17 cellular contexts compared by ENCODE assay signal in the genomic region with DNA sequence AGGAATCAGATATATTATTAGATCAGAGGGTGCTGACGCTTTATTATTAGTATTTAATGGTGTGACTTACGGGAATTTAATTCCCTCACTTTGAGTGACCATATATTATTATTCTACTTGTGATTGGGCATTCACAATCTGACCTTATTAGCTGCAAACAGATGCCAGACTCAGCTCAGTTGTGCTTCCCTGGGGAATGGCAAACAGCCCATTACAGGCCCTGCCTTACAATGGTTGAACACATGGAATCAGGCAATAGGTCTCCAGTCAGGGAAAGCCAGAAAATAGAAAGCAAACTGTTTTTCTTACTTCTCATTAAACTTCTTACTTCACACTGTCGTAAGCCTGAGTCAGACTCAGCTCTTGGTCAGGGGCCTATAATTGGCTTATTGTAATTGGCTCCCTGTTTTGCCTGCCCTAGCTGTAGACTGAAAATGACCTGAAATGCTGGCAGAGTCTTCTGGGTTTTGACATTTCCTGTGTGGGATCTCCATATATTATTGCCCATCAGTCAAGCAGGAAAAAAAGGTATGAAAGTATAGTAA.
"Had no signal": no experiment of that assay in that cellular context is flagged by ENCODE, and none has a peak within 500 bp of the region (broad histone marks: within the 10 kb centered on the region; RNA-seq: fewer than 3 reads in every experiment).

No MANE protein-coding gene starts in this region.

- H3K27me3 ChIP-seq: body of pancreas, left lung, neural progenitor cell, sigmoid colon, testis had no signal

- H2AFZ ChIP-seq: neural progenitor cell had no signal

- H3K9ac ChIP-seq: neural progenitor cell had no signal

- H3K4me2 ChIP-seq: neural progenitor cell had no signal

- H3K4me3 Mint-ChIP-seq: activated CD4-positive, alpha-beta memory T cell treated with anti-CD3 and anti-CD28 coated beads for 36 hours; activated CD4-positive, alpha-beta T cell treated with anti-CD3 and anti-CD28 coated beads for 36 hours; activated naive CD8-positive, alpha-beta T cell; effector memory CD8-positive, alpha-beta T cell; naive B cell; neural progenitor cell; stimulated activated memory B cell treated with anti-CD40 and anti-IgM and Interleukin-4, amounts not matched to agents 10 μg/mL and 1 μg/mL and 100 μg/mL, for 72 hours; type B pancreatic cell; WTC11 had no signal

- H3K27ac Mint-ChIP-seq: activated CD4-positive, alpha-beta memory T cell treated with anti-CD3 and anti-CD28 coated beads for 36 hours; activated CD4-positive, alpha-beta T cell treated with anti-CD3 and anti-CD28 coated beads for 36 hours; activated naive CD8-positive, alpha-beta T cell; effector memory CD8-positive, alpha-beta T cell; neural progenitor cell; stimulated activated memory B cell treated with anti-CD40 and anti-IgM and Interleukin-4, amounts not matched to agents 10 μg/mL and 1 μg/mL and 100 μg/mL, for 72 hours; type B pancreatic cell; WTC11 had no signal

- H3K36me3 Mint-ChIP-seq: activated CD4-positive, alpha-beta memory T cell treated with anti-CD3 and anti-CD28 coated beads for 36 hours; activated naive CD8-positive, alpha-beta T cell; naive B cell; neural progenitor cell; stimulated activated memory B cell treated with anti-CD40 and anti-IgM and Interleukin-4, amounts not matched to agents 10 μg/mL and 1 μg/mL and 100 μg/mL, for 72 hours; type B pancreatic cell had no signal

- H3K9me3 Mint-ChIP-seq: activated CD4-positive, alpha-beta memory T cell treated with anti-CD3 and anti-CD28 coated beads for 36 hours; neural progenitor cell; type B pancreatic cell had no signal

- DNase-seq: activated CD4-positive, alpha-beta memory T cell treated with anti-CD3 and anti-CD28 coated beads for 36 hours; activated CD4-positive, alpha-beta T cell treated with anti-CD3 and anti-CD28 coated beads for 36 hours; body of pancreas; effector memory CD8-positive, alpha-beta T cell; islet precursor cell; left lung; mucosa of descending colon; naive B cell; sigmoid colon; stimulated activated CD4-positive, alpha-beta T cell treated with anti-CD3 and anti-CD28 coated beads, Interleukin-4, amount 100 ng/mL, for 4 hours; testis had no signal

- FAIRE-seq: TTC549 had no signal

- H3K27me3 Mint-ChIP-seq: activated CD4-positive, alpha-beta memory T cell treated with anti-CD3 and anti-CD28 coated beads for 36 hours; effector memory CD8-positive, alpha-beta T cell; naive B cell; stimulated activated memory B cell treated with anti-CD40 and anti-IgM and Interleukin-4, amounts not matched to agents 10 μg/mL and 1 μg/mL and 100 μg/mL, for 72 hours had no signal

- ATAC-seq: activated CD4-positive, alpha-beta T cell treated with anti-CD3 and anti-CD28 coated beads for 36 hours; body of pancreas; effector memory CD8-positive, alpha-beta T cell; left lung; mucosa of descending colon; stimulated activated memory B cell treated with anti-CD40 and anti-IgM and Interleukin-4, amounts not matched to agents 10 μg/mL and 1 μg/mL and 100 μg/mL, for 72 hours; WTC11 had no signal

- H3K36me3 ChIP-seq: left lung, neural progenitor cell, sigmoid colon had no signal

- H3K9me3 ChIP-seq: body of pancreas, left lung, mucosa of descending colon, sigmoid colon, testis had no signal

- H3K27ac ChIP-seq: body of pancreas, left lung, neural progenitor cell, sigmoid colon, testis had no signal

- H3K4me1 Mint-ChIP-seq: activated CD4-positive, alpha-beta T cell treated with anti-CD3 and anti-CD28 coated beads for 36 hours; naive B cell; neural progenitor cell; stimulated activated memory B cell treated with anti-CD40 and anti-IgM and Interleukin-4, amounts not matched to agents 10 μg/mL and 1 μg/mL and 100 μg/mL, for 72 hours had no signal

- H3K4me3 ChIP-seq: body of pancreas, left lung, mucosa of descending colon, neural progenitor cell, sigmoid colon, testis had no signal

- H3K4me1 ChIP-seq: body of pancreas, left lung, neural progenitor cell, sigmoid colon, testis had no signal
